In the genomic region with DNA sequence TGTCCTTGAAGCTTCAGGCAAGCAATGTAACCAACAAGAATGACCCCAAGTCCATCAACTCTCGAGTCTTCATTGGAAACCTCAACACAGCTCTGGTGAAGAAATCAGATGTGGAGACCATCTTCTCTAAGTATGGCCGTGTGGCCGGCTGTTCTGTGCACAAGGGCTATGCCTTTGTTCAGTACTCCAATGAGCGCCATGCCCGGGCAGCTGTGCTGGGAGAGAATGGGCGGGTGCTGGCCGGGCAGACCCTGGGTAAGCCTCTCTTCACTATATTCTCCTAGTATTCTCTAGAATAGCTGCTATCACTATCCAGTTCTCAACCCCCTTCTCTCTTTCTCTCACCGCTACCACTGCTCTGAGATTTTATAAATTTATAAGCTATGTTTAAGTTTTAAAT, we compare ENCODE assay signal across 1 cellular context.
TF ChIP-seq lines count a peak whose summit lies in the region.

No MANE protein-coding gene starts in this region.

TF ChIP-seq in WTC11, 78 proteins besides CTCF, POLR2A, EP300 and RAD21:
- TF ChIP-seq SMAD4 (CRISPR knock-in tag; IDR thresholded peaks at IDR 0.05) = no peak
- no peak for TF ChIP-seq TP53 (CRISPR knock-in tag; IDR thresholded peaks at IDR 0.05)
- TF ChIP-seq ERG (CRISPR knock-in tag; IDR thresholded peaks at IDR 0.05) = no peak
- no peak for TF ChIP-seq EMX1 (CRISPR knock-in tag; IDR thresholded peaks at IDR 0.05)
- TF ChIP-seq GRHL2 (CRISPR knock-in tag; IDR thresholded peaks at IDR 0.05; ENCODE audit: insufficient replicate concordance, severe bottlenecking) = no peak
- no peak for TF ChIP-seq JUN (CRISPR knock-in tag; IDR thresholded peaks at IDR 0.05)
- TF ChIP-seq ZNF423 (CRISPR knock-in tag; IDR thresholded peaks at IDR 0.05) = no peak
- no peak for TF ChIP-seq ZNF121 (CRISPR knock-in tag; IDR thresholded peaks at IDR 0.05)
- no peak for TF ChIP-seq FOXJ3 (CRISPR knock-in tag; IDR thresholded peaks at IDR 0.05; ENCODE audit: borderline replicate concordance)
- no peak for TF ChIP-seq SMAD3 (CRISPR knock-in tag; IDR thresholded peaks at IDR 0.05; ENCODE audit: borderline replicate concordance)
- TF ChIP-seq ELF4 (CRISPR knock-in tag; IDR thresholded peaks at IDR 0.05; ENCODE audit: low read depth) = no peak
- no peak for TF ChIP-seq NFE2L1 (CRISPR knock-in tag; IDR thresholded peaks at IDR 0.05)
- TF ChIP-seq TEAD4 (CRISPR knock-in tag; IDR thresholded peaks at IDR 0.05) = no peak
- TF ChIP-seq, protein P1, sequence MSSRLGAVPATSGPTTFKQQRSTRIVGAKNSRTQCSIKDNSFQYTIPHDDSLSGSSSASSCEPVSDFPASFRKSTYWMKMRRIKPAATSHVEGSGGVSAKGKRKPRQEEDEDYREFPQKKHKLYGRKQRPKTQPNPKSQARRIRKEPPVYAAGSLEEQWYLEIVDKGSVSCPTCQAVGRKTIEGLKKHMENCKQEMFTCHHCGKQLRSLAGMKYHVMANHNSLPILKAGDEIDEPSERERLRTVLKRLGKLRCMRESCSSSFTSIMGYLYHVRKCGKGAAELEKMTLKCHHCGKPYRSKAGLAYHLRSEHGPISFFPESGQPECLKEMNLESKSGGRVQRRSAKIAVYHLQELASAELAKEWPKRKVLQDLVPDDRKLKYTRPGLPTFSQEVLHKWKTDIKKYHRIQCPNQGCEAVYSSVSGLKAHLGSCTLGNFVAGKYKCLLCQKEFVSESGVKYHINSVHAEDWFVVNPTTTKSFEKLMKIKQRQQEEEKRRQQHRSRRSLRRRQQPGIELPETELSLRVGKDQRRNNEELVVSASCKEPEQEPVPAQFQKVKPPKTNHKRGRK (CRISPR knock-in tag; IDR thresholded peaks at IDR 0.05; ENCODE audit: borderline replicate concordance) = no peak
- no peak for TF ChIP-seq GTF2I (CRISPR knock-in tag; conservative IDR thresholded peaks at IDR 0.05)
- TF ChIP-seq, protein P2, sequence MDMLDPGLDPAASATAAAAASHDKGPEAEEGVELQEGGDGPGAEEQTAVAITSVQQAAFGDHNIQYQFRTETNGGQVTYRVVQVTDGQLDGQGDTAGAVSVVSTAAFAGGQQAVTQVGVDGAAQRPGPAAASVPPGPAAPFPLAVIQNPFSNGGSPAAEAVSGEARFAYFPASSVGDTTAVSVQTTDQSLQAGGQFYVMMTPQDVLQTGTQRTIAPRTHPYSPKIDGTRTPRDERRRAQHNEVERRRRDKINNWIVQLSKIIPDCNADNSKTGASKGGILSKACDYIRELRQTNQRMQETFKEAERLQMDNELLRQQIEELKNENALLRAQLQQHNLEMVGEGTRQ (CRISPR knock-in tag; IDR thresholded peaks at IDR 0.05) = no peak
